ENCODE assay signal across 8 cellular contexts in the genomic region with DNA sequence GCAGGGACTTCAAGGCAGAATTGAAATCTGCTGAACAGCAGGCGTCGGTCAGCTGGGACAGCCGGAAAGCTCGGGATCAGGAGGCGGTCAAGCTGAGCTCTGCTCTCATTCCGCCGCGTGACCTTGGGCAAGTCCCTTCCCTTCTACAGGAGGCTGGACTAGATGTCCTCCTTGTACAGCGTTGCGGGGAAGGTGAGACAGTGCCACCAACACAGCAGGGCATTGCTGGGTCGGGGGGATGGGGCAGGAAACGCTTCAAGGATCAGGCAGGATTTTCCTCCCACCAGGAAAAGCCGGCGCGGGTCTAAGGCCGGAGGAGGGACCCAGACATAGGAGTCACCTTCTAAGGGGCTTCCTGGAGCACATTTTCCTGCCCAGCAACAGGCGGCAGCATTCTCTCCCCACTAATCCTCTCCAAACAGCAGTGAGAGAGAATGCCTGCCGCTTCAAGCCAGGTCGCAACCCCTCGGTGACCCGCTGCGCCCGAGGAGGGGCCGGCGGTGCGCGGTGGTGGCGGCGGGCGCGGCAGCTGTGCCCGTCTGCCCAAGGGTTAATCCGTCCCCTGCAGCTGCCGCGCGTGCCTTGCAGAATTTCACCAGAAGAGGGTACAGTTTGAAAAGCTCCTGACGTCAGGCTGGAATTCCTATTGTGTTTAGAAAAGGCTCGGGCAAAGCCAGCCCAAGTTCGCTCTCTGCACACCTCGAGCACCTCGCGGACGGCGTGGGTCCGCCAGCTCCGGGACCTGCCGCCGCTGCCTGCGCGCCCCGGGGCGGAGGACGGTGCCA. TPM values are rescaled to one million over a fixed set of nuclear protein-coding genes. Genes with fewer than 3 reads are reported as not detected.
DNase-seq lines count a peak whose midpoint lies in the region; ATAC-seq, FAIRE-seq and TF ChIP-seq lines count a peak whose summit lies in the region.

A gene with protein sequence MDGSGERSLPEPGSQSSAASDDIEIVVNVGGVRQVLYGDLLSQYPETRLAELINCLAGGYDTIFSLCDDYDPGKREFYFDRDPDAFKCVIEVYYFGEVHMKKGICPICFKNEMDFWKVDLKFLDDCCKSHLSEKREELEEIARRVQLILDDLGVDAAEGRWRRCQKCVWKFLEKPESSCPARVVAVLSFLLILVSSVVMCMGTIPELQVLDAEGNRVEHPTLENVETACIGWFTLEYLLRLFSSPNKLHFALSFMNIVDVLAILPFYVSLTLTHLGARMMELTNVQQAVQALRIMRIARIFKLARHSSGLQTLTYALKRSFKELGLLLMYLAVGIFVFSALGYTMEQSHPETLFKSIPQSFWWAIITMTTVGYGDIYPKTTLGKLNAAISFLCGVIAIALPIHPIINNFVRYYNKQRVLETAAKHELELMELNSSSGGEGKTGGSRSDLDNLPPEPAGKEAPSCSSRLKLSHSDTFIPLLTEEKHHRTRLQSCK (plus strand): TSS at position 644 of the 785 bp plus-strand sequence. CDS start 493 bp downstream, outside the sequence.

- no peaks in the 10 kb centered on the region for H4K20me1 ChIP-seq in endothelial cell of umbilical vein (replicated peaks; ENCODE audit: control insufficient read depth, extremely low read depth, insufficient read depth, low read length)

- no peaks in the 10 kb centered on the region for H3K79me2 ChIP-seq in endothelial cell of umbilical vein (ENCODE audit: control insufficient read depth, insufficient read depth, low read length)

- H3K27ac ChIP-seq in 22Rv1: no peak within 1 kb of the TSS
- no peak within 1 kb of the TSS for H3K27ac ChIP-seq in endothelial cell of umbilical vein (ENCODE audit: insufficient read depth, low read depth, low read length)
- H3K27ac ChIP-seq in mucosa of rectum (ENCODE audit: low read depth in 2 of 2, low read length in 2 of 2): no peak within 1 kb of the TSS

- peak within 1 kb of the TSS; percentile 19 for H3K9ac ChIP-seq in endothelial cell of umbilical vein (replicated peaks; ENCODE audit: extremely low read depth, insufficient read depth, low read length)
- H3K9ac ChIP-seq in mucosa of rectum (ENCODE audit: low read depth in 1 of 2, low read length in 2 of 2): peak within 1 kb of the TSS in 1 of 2 donors; percentile 30

- BruUV-seq in endothelial cell of umbilical vein (replicated peaks; lab: Mats Ljungman, UMichigan): no TSS peak

- POLR2A ChIA-PET in HEK293T (lab: Yijun Ruan, JAX): interaction anchor here (0.8 kb wide), 1 partner anchor 213 kb away, joined by 3 read pairs; no protein-coding TSS in a partner anchor
- POLR2A ChIA-PET in endothelial cell of umbilical vein (lab: Charles Lee): no interaction called here

- H3K4me1 ChIP-seq in endothelial cell of umbilical vein (ENCODE audit: control insufficient read depth, extremely low read depth, insufficient read depth, low read length): peaks cover 5% of the 10 kb centered on the region
- H3K4me1 ChIP-seq in mucosa of rectum (ENCODE audit: control insufficient read depth in 2 of 2, insufficient read depth in 2 of 2, low read length in 2 of 2): no peaks in the 10 kb centered on the region

- H3K9me1 ChIP-seq in endothelial cell of umbilical vein (replicated peaks; ENCODE audit: control insufficient read depth, extremely low read depth, insufficient read depth, low read length): no peaks in the 10 kb centered on the region

- peak within 1 kb of the TSS; percentile 55 for H2AFZ ChIP-seq in endothelial cell of umbilical vein (ENCODE audit: low read depth, low read length)

- peak; percentile 77 for FAIRE-seq in endothelial cell of umbilical vein (lab: Jason Lieb, UNC)

- TF ChIP-seq CTCF in 22Rv1 (IDR thresholded peaks at IDR 0.05): peak; percentile 22
- peak; percentile 20 to 32 for TF ChIP-seq CTCF in endothelial cell of umbilical vein (IDR thresholded peaks at IDR 0.05; ENCODE audit: extremely low read depth in 1 of 2, insufficient read depth in 1 of 2, low read depth in 1 of 2, low read length in 2 of 2)
- TF ChIP-seq CTCF in omental fat pad (IDR thresholded peaks at IDR 0.05): no peak

- H3K27me3 Mint-ChIP-seq in activated naive CD4-positive, alpha-beta T cell treated with anti-CD3 and anti-CD28 coated beads for 36 hours (ENCODE audit: low read depth): peaks cover 32% of the 10 kb centered on the region

- no peaks in the 10 kb centered on the region for H3K9me3 Mint-ChIP-seq in activated naive CD4-positive, alpha-beta T cell treated with anti-CD3 and anti-CD28 coated beads for 36 hours

- intact Hi-C loops in endothelial cell of umbilical vein (cut with micrococcal nuclease): loop anchor here (1.0 kb wide), 4 partner anchors 20 to 213 kb away; no protein-coding TSS in a partner anchor
- intact Hi-C loops in activated naive CD4-positive, alpha-beta T cell treated with anti-CD3 and anti-CD28 coated beads for 36 hours (cut with micrococcal nuclease): loop anchor here (5.0 kb wide), 2 partner anchors 79 to 221 kb away; a partner anchor contains a TSS

- DNase-seq in HEK293T (ENCODE audit: extremely low spot score) (peak; percentile 52), NOMO-1 treated with dmso at 0.1 percent for 144 hours (lab: John Stamatoyannopoulos, UW; ENCODE audit: unreplicated experiment) (peak; percentile 60), endothelial cell of umbilical vein (ENCODE audit: low read depth, low spot score) (peak; percentile 66), NK-92 (lab: John Stamatoyannopoulos, UW; ENCODE audit: unreplicated experiment) (no peak), omental fat pad (ENCODE audit: low spot score) (no peak)
- DNase-seq in activated naive CD4-positive, alpha-beta T cell treated with anti-CD3 and anti-CD28 coated beads for 36 hours: no peak

- peaks cover 25 to 27% of the 10 kb centered on the region in 2 experiments for H3K27me3 ChIP-seq in endothelial cell of umbilical vein (ENCODE audit: control insufficient read depth in 2 of 2, insufficient read depth in 2 of 2, low read length in 2 of 2)
- peaks cover 20 to 23% of the 10 kb centered on the region in 2 donors for H3K27me3 ChIP-seq in mucosa of rectum (ENCODE audit: control insufficient read depth in 2 of 2, insufficient read depth in 2 of 2, low read length in 2 of 2)

- ATAC-seq in omental fat pad (ENCODE audit: low FRiP score): no peak

- peak within 1 kb of the TSS; percentile 9 to 25 (median 17) for H3K4me3 ChIP-seq in endothelial cell of umbilical vein (replicated peaks in 1 of 3; ENCODE audit: insufficient read depth in 1 of 3, low read depth in 1 of 3, low read length in 3 of 3)
- H3K4me3 ChIP-seq in mucosa of rectum (ENCODE audit: low read length in 2 of 2): peak within 1 kb of the TSS; percentile 37 to 43

- no peak within 1 kb of the TSS for H3K4me3 Mint-ChIP-seq in activated naive CD4-positive, alpha-beta T cell treated with anti-CD3 and anti-CD28 coated beads for 36 hours

- peaks cover 9% of the 10 kb centered on the region for H3K4me1 Mint-ChIP-seq in activated naive CD4-positive, alpha-beta T cell treated with anti-CD3 and anti-CD28 coated beads for 36 hours (ENCODE audit: low read depth)

- H3K36me3 ChIP-seq in endothelial cell of umbilical vein (ENCODE audit: control insufficient read depth in 2 of 2, extremely low read depth in 1 of 2, insufficient read depth in 2 of 2, low read length in 2 of 2) (no peaks in the 10 kb centered on the region), mucosa of rectum (ENCODE audit: control insufficient read depth in 2 of 2, insufficient read depth in 2 of 2, low read length in 2 of 2) (no peaks in the 10 kb centered on the region)

- TF ChIP-seq POLR2A in endothelial cell of umbilical vein (IDR thresholded peaks at IDR 0.05; ENCODE audit: low read depth, low read length): no peak

- CTCF ChIA-PET in HEK293T (lab: Yijun Ruan, JAX) (interaction anchor here (1.0 to 2.6 kb wide), 3 partner anchors 79 to 213 kb away, joined by 3 to 7 read pairs (median 4); no protein-coding TSS in a partner anchor), endothelial cell of umbilical vein (lab: Charles Lee) (interaction anchor here (0.9 to 3.3 kb wide), 11 partner anchors 10 to 213 kb away, joined by 3 to 16 read pairs (median 4); no protein-coding TSS in a partner anchor)
- CTCF ChIA-PET in activated naive CD4-positive, alpha-beta T cell treated with anti-CD3 and anti-CD28 coated beads for 36 hours (lab: Charles Lee): interaction anchor here (1.3 to 1.6 kb wide), 2 partner anchors 75 to 79 kb away, joined by 3 to 4 read pairs; no protein-coding TSS in a partner anchor

- no peak within 1 kb of the TSS for H3K27ac Mint-ChIP-seq in activated naive CD4-positive, alpha-beta T cell treated with anti-CD3 and anti-CD28 coated beads for 36 hours

- H3K9me3 ChIP-seq in endothelial cell of umbilical vein (replicated peaks; ENCODE audit: control insufficient read depth, insufficient read depth, low read length): no peaks in the 10 kb centered on the region
- H3K9me3 ChIP-seq in mucosa of rectum (ENCODE audit: control insufficient read depth in 2 of 2, low read length in 2 of 2): no peaks in the 10 kb centered on the region

- dilution Hi-C loops in endothelial cell of umbilical vein (cut with MboI; ENCODE audit: extremely low pct_ligation_motif_present, low sequenced_read_pairs): no loop called here

- peak within 1 kb of the TSS; percentile 48 for H3K4me2 ChIP-seq in endothelial cell of umbilical vein (ENCODE audit: insufficient read depth, low read length)

- H3K36me3 Mint-ChIP-seq in activated naive CD4-positive, alpha-beta T cell treated with anti-CD3 and anti-CD28 coated beads for 36 hours (ENCODE audit: low read depth): peaks cover 2% of the 10 kb centered on the region

TF ChIP-seq in HEK293T, 16 proteins besides CTCF, POLR2A, EP300 and RAD21:
- TF ChIP-seq L3MBTL2 (conservative IDR thresholded peaks at IDR 0.05) (0 out of 2 replicates have a peak, but pooled peaks have one; percentile 24), HDGF (IDR thresholded peaks at IDR 0.05; ENCODE audit: borderline replicate concordance) (no peak)

TF ChIP-seq in endothelial cell of umbilical vein, 7 proteins besides CTCF, POLR2A, EP300 and RAD21 (continues in another document):
- TF ChIP-seq, protein P1, sequence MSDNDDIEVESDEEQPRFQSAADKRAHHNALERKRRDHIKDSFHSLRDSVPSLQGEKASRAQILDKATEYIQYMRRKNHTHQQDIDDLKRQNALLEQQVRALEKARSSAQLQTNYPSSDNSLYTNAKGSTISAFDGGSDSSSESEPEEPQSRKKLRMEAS (IDR thresholded peaks at IDR 0.05; ENCODE audit: insufficient read depth, insufficient read length): no peak
- no peak for TF ChIP-seq POLR2AphosphoS5 (IDR thresholded peaks at IDR 0.05; ENCODE audit: insufficient read depth, low read depth, low read length)

RNA-seq across cellular contexts. Expression of the gene that starts here (rescaled TPM):
- total RNA-seq in endothelial cell of umbilical vein: 0.28 and 0.42 TPM in 2 replicates
- polyA plus RNA-seq in endothelial cell of umbilical vein: 0.23 and 0.27 TPM in 2 replicates
- polyA plus RNA-seq in endothelial cell of umbilical vein (2011; cell fraction: cytosol; rRNA removed): 0.13 and 0.16 TPM in 2 replicates
- 0.17 TPM in 1 of 2 replicates, not detected in the other for polyA plus RNA-seq in endothelial cell of umbilical vein (2011; cell fraction: nucleus; rRNA removed)
- 0.43 and 0.48 TPM in 2 replicates for polyA plus RNA-seq in endothelial cell of umbilical vein (2012)
- polyA minus RNA-seq in endothelial cell of umbilical vein: 0.41 TPM in 1 of 2 replicates, not detected in the other
- polyA minus RNA-seq in endothelial cell of umbilical vein (2011; cell fraction: cytosol; rRNA and poly(A)+ RNA removed): not detected
- 0.29 and 0.43 TPM in 2 replicates for polyA minus RNA-seq in endothelial cell of umbilical vein (2011; cell fraction: nucleus; rRNA and poly(A)+ RNA removed)
- total RNA-seq in omental fat pad: under 1 TPM in 1 of 4 donors, not detected in 3; 0.79 TPM
- not detected for total RNA-seq in activated naive CD4-positive, alpha-beta T cell treated with anti-CD3 and anti-CD28 coated beads for 36 hours

Comparison
In these comparisons a context has a peak if more than half of its experiments do, and no peak if none do; other contexts are left out.
1. Peak in DNase-seq, H3K4me3 ChIP-seq, H3K9ac ChIP-seq and H3K4me2 ChIP-seq in endothelial cell of umbilical vein; RNA of the gene not detected or under 1 TPM.
2. CTCF ChIP-seq: peak in 22Rv1 (single experiment) and endothelial cell of umbilical vein (2 of 2); none in omental fat pad (0 of 3).
3. DNase-seq: peak in HEK293T (single experiment) and NOMO-1 treated with dmso at 0.1 percent for 144 hours (single experiment); none in NK-92 (single experiment), omental fat pad (single experiment) and activated naive CD4-positive, alpha-beta T cell treated with anti-CD3 and anti-CD28 coated beads for 36 hours (single experiment).